ENCODE assay signal across 1 cellular context in genomic region chr9:90502134-90502533, GRCh38.
TF ChIP-seq lines count a peak whose summit lies in the region.

No MANE protein-coding gene starts in this region.

TF ChIP-seq in GM23338, 12 proteins besides CTCF, POLR2A, EP300 and RAD21 (continued from another document):
- TF ChIP-seq REST (IDR thresholded peaks at IDR 0.05; ENCODE audit: unreplicated experiment) (no peak), EZH2phosphoT487 (IDR thresholded peaks at IDR 0.05; ENCODE audit: unreplicated experiment) (no peak), POLR2AphosphoS5 (IDR thresholded peaks at IDR 0.05; ENCODE audit: low read depth) (no peak), ZNF331 (CRISPR knock-in tag; IDR thresholded peaks at IDR 0.05; ENCODE audit: low read depth) (no peak), NANOG (IDR thresholded peaks at IDR 0.05; ENCODE audit: borderline replicate concordance) (no peak)
